Comparison of ENCODE assay signal across 25 cellular contexts in the genomic region with DNA sequence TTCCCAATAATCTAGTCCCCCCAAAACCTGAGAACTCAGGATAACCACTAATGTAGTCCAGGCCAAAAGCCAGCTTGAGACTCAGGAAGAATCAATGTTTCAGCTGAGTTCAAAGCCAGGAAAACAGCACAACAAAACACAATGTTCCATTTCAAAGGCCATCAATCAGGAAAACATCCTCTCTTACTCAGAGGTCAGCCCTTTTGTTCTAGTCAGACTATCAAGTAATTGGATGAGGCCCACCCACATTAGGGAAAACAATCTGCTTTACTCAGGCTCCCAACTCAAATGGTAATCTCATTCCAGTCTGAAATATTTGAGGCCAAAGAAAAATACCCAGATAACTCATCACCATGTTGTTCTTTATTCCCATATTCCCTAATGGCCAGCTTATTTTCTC.
DNase-seq lines count a peak whose midpoint lies in the region; ATAC-seq and TF ChIP-seq lines count a peak whose summit lies in the region.
"Had no signal": no experiment of that assay in that cellular context is flagged by ENCODE, and none has a peak within 500 bp of the region (broad histone marks: within the 10 kb centered on the region; RNA-seq: fewer than 3 reads in every experiment).

No MANE protein-coding gene starts in this region.

- no peak for TF ChIP-seq CTCF in WTC11 (IDR thresholded peaks at IDR 0.05)

- no peak overlapping the region for H3K27ac Mint-ChIP-seq in WTC11
- H3K27ac Mint-ChIP-seq: activated naive CD4-positive, alpha-beta T cell treated with anti-CD3 and anti-CD28 coated beads, Interleukin-2, amount 10 ng/mL, durations not matched to agents 7 days and 5 days; activated T-helper 1 cell treated with anti-CD3 and anti-CD28 coated beads, Interleukin-12 subunit alpha, Interleukin-12 subunit beta, Interleukin-2, Interleukin-4 antibody, amounts not matched to agents 30 ng/mL and 10 ng/mL and 1 ng/mL, durations not matched to agents 14 hours and 24 hours and 36 hours; dendritic cell treated with granulocyte-macrophage colony-stimulating factor and Interleukin-4, amounts not matched to agents 40 ng/mL and 50 ng/mL, for 4 days; nephron had no signal

- no peaks in the 10 kb centered on the region for H3K36me3 Mint-ChIP-seq in WTC11
- H3K36me3 Mint-ChIP-seq: activated naive CD4-positive, alpha-beta T cell treated with anti-CD3 and anti-CD28 coated beads, Interleukin-2, amount 10 ng/mL, durations not matched to agents 7 days and 5 days had no signal

- DNase-seq in ELF-1 (ENCODE audit: low read depth, low spot score) (peak; percentile 10), WTC11 (ENCODE audit: low spot score) (no peak), foreskin melanocyte (peak; percentile 7), renal cortical epithelial cell (ENCODE audit: low read depth) (peak; percentile 29), AML-193 (lab: John Stamatoyannopoulos, UW) (no peak), NCI-H2171 (lab: John Stamatoyannopoulos, UW) (no peak)
- DNase-seq: activated naive CD4-positive, alpha-beta T cell treated with anti-CD3 and anti-CD28 coated beads, Interleukin-2, amount 10 ng/mL, durations not matched to agents 7 days and 5 days; COR-L47; GF-D8; heart left ventricle; left lung; midbrain; NCI-H187; NCI-H69; pancreas; right cardiac atrium; SHP77; T-helper 9 cell; upper lobe of left lung had no signal

- POLR2A ChIA-PET in WTC11 (lab: Charles Lee), result no interaction called here

- no peaks in the 10 kb centered on the region for H3K27me3 Mint-ChIP-seq in WTC11 (ENCODE audit: low read depth)
- H3K27me3 Mint-ChIP-seq: activated naive CD4-positive, alpha-beta T cell treated with anti-CD3 and anti-CD28 coated beads, Interleukin-2, amount 10 ng/mL, durations not matched to agents 7 days and 5 days; dendritic cell treated with granulocyte-macrophage colony-stimulating factor and Interleukin-4, amounts not matched to agents 40 ng/mL and 50 ng/mL, for 4 days had no signal

- ATAC-seq in WTC11 (peak; percentile 73), HG03097 (IDR thresholded peaks at IDR 0.05; ENCODE audit: low FRiP score, unreplicated experiment) (no peak), HG03442 (IDR thresholded peaks at IDR 0.05; ENCODE audit: unreplicated experiment) (no peak)
- ATAC-seq: A549, heart left ventricle, left lung, pancreas had no signal

- no peaks in the 10 kb centered on the region for H3K9me3 Mint-ChIP-seq in WTC11
- H3K9me3 Mint-ChIP-seq: activated naive CD4-positive, alpha-beta T cell treated with anti-CD3 and anti-CD28 coated beads, Interleukin-2, amount 10 ng/mL, durations not matched to agents 7 days and 5 days; activated T-helper 1 cell treated with anti-CD3 and anti-CD28 coated beads, Interleukin-12 subunit alpha, Interleukin-12 subunit beta, Interleukin-2, Interleukin-4 antibody, amounts not matched to agents 30 ng/mL and 10 ng/mL and 1 ng/mL, durations not matched to agents 14 hours and 24 hours and 36 hours had no signal

- CTCF ChIA-PET in WTC11 (lab: Charles Lee), result no interaction called here

- peaks cover 35% of the 10 kb centered on the region for H3K4me1 Mint-ChIP-seq in WTC11
- H3K4me1 Mint-ChIP-seq: activated naive CD4-positive, alpha-beta T cell treated with anti-CD3 and anti-CD28 coated beads, Interleukin-2, amount 10 ng/mL, durations not matched to agents 7 days and 5 days; nephron had no signal

- no peak overlapping the region for H3K4me3 Mint-ChIP-seq in WTC11
- H3K4me3 Mint-ChIP-seq: activated naive CD4-positive, alpha-beta T cell treated with anti-CD3 and anti-CD28 coated beads, Interleukin-2, amount 10 ng/mL, durations not matched to agents 7 days and 5 days; activated T-helper 1 cell treated with anti-CD3 and anti-CD28 coated beads, Interleukin-12 subunit alpha, Interleukin-12 subunit beta, Interleukin-2, Interleukin-4 antibody, amounts not matched to agents 30 ng/mL and 10 ng/mL and 1 ng/mL, durations not matched to agents 14 hours and 24 hours and 36 hours; dendritic cell treated with granulocyte-macrophage colony-stimulating factor and Interleukin-4, amounts not matched to agents 40 ng/mL and 50 ng/mL, for 4 days; nephron had no signal

TF ChIP-seq in WTC11, 78 proteins besides CTCF, POLR2A, EP300 and RAD21:
- TF ChIP-seq OVOL2 (CRISPR knock-in tag; IDR thresholded peaks at IDR 0.05; ENCODE audit: borderline replicate concordance) (no peak), SP1 (CRISPR knock-in tag; conservative IDR thresholded peaks at IDR 0.05) (no peak)
- TF ChIP-seq, protein P1, sequence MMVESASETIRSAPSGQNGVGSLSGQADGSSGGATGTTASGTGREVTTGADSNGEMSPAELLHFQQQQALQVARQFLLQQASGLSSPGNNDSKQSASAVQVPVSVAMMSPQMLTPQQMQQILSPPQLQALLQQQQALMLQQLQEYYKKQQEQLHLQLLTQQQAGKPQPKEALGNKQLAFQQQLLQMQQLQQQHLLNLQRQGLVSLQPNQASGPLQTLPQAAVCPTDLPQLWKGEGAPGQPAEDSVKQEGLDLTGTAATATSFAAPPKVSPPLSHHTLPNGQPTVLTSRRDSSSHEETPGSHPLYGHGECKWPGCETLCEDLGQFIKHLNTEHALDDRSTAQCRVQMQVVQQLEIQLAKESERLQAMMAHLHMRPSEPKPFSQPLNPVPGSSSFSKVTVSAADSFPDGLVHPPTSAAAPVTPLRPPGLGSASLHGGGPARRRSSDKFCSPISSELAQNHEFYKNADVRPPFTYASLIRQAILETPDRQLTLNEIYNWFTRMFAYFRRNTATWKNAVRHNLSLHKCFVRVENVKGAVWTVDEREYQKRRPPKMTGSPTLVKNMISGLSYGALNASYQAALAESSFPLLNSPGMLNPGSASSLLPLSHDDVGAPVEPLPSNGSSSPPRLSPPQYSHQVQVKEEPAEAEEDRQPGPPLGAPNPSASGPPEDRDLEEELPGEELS (CRISPR knock-in tag; IDR thresholded peaks at IDR 0.05), result peak; percentile 66; the same call in 1 of the 2 replicates
- TF ChIP-seq, protein P2, sequence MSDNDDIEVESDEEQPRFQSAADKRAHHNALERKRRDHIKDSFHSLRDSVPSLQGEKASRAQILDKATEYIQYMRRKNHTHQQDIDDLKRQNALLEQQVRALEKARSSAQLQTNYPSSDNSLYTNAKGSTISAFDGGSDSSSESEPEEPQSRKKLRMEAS (CRISPR knock-in tag; IDR thresholded peaks at IDR 0.05), result no peak

Comparison
In these comparisons a context has a peak if more than half of its experiments do, and no peak if none do; other contexts are left out.
1. DNase-seq: peak in ELF-1 (single experiment), foreskin melanocyte (single experiment) and renal cortical epithelial cell (single experiment); none in WTC11 (single experiment), AML-193 (0 of 2) and NCI-H2171 (single experiment).